19 cellular contexts compared by ENCODE assay signal in genomic region chr6:107616776-107617175, GRCh38.
DNase-seq lines count a peak whose midpoint lies in the region; ATAC-seq, FAIRE-seq and TF ChIP-seq lines count a peak whose summit lies in the region.
"Had no signal": no experiment of that assay in that cellular context is flagged by ENCODE, and none has a peak within 500 bp of the region (broad histone marks: within the 10 kb centered on the region; RNA-seq: fewer than 3 reads in every experiment).

No MANE protein-coding gene starts in this region.

- no peak for FAIRE-seq in astrocyte (lab: Jason Lieb, UNC)

- H3K14ac ChIP-seq in mesenchymal stem cell (ENCODE audit: low read length in 2 of 2), result no peak overlapping the region

- no peak for TF ChIP-seq POLR2A in stomach (IDR thresholded peaks at IDR 0.05)

- no peak overlapping the region for H3K18ac ChIP-seq in mesenchymal stem cell (ENCODE audit: low read depth in 1 of 2, low read length in 2 of 2)

- peak overlapping the region; percentile 89 for H3K27ac ChIP-seq in KOPT-K1 (ENCODE audit: low read depth, low read length, poor library complexity, severe bottlenecking)
- H3K27ac ChIP-seq in astrocyte (ENCODE audit: low read depth, low read length), result no peak overlapping the region
- no peak overlapping the region for H3K27ac ChIP-seq in mesenchymal stem cell (ENCODE audit: low read length, poor library complexity, severe bottlenecking)
- H3K27ac ChIP-seq in stomach, result no peak overlapping the region
- H3K27ac ChIP-seq: heart left ventricle, thyroid gland had no signal

- H2BK120ac ChIP-seq in mesenchymal stem cell (ENCODE audit: low read depth, low read length), result no peak overlapping the region

- H2BK12ac ChIP-seq in mesenchymal stem cell (ENCODE audit: low read length in 2 of 2), result no peak overlapping the region

- no peaks in the 10 kb centered on the region for H3K79me1 ChIP-seq in mesenchymal stem cell (replicated peaks; ENCODE audit: low read length, poor library complexity, severe bottlenecking)

- H3K27me3 ChIP-seq in BE2C (no peaks in the 10 kb centered on the region), astrocyte (ENCODE audit: insufficient read depth, low read length) (peaks cover 2% of the 10 kb centered on the region), mesenchymal stem cell (ENCODE audit: control insufficient read depth in 1 of 2, insufficient read depth in 1 of 2, low read length in 2 of 2) (no peaks in the 10 kb centered on the region), stomach (no peaks in the 10 kb centered on the region)
- H3K27me3 ChIP-seq: heart left ventricle, thyroid gland had no signal

- H3K4me3 ChIP-seq in BE2C (ENCODE audit: low read depth, low read length), result no peak overlapping the region
- H3K4me3 ChIP-seq in astrocyte (ENCODE audit: insufficient read depth, low read depth, low read length), result no peak overlapping the region
- H3K4me3 ChIP-seq in mesenchymal stem cell (ENCODE audit: insufficient read depth in 1 of 2, low read depth in 1 of 2, low read length in 2 of 2), result no peak overlapping the region
- H3K4me3 ChIP-seq in stomach, result no peak overlapping the region
- H3K4me3 ChIP-seq: heart left ventricle, thyroid gland had no signal

- H2BK15ac ChIP-seq in mesenchymal stem cell (ENCODE audit: low read depth, poor library complexity, severe bottlenecking), result no peak overlapping the region

- CTCF ChIA-PET in Calu3 (lab: Charles Lee), result no interaction called here

- H2BK5ac ChIP-seq in mesenchymal stem cell (ENCODE audit: low read depth, low read length, poor library complexity, severe bottlenecking), result no peak overlapping the region

- H3K4me1 Mint-ChIP-seq in astrocyte (ENCODE audit: low read depth, unreplicated experiment) (peaks cover 17% of the 10 kb centered on the region), Calu3 (ENCODE audit: low read depth, unreplicated experiment) (peaks cover 18% of the 10 kb centered on the region)

- H3K36me3 Mint-ChIP-seq in astrocyte (ENCODE audit: low read depth, unreplicated experiment), result no peaks in the 10 kb centered on the region
- no peaks in the 10 kb centered on the region for H3K36me3 Mint-ChIP-seq in Calu3 (ENCODE audit: insufficient read depth, unreplicated experiment)
- H3K36me3 Mint-ChIP-seq: natural killer cell treated with Interleukin-12 subunit alpha and Interleukin-12 subunit beta and Interleukin-15 and Interleukin-18, amount 100 ng/mL, for 72 hours had no signal

- no peaks in the 10 kb centered on the region for H4K20me1 ChIP-seq in astrocyte (ENCODE audit: insufficient read depth, low read length)

- TF ChIP-seq CTCF in BE2C (IDR thresholded peaks at IDR 0.05; ENCODE audit: low read depth, low read length) (no peak), astrocyte (IDR thresholded peaks at IDR 0.05; ENCODE audit: insufficient read depth, low read depth, low read length) (no peak), Calu3 (IDR thresholded peaks at IDR 0.05; ENCODE audit: unreplicated experiment) (no peak), stomach (IDR thresholded peaks at IDR 0.05) (no peak)

- peak overlapping the region in 1 of 2 experiments; percentile 56 for H3K23ac ChIP-seq in mesenchymal stem cell (ENCODE audit: low read length in 2 of 2)

- peak overlapping the region; percentile 43 for H3K4me2 ChIP-seq in astrocyte (ENCODE audit: low read length)
- no peak overlapping the region for H3K4me2 ChIP-seq in mesenchymal stem cell (ENCODE audit: low read length, poor library complexity, severe bottlenecking)

- H4K8ac ChIP-seq in mesenchymal stem cell (ENCODE audit: low read length), result no peak overlapping the region

- H2AK5ac ChIP-seq in mesenchymal stem cell (ENCODE audit: low read length, severe bottlenecking), result no peak overlapping the region

- intact Hi-C loops in Calu3 (cut with micrococcal nuclease; ENCODE audit: unreplicated experiment), result no loop called here
- intact Hi-C loops in stomach (cut with DNase I; ENCODE audit: low total_unique reads), result no loop called here

- 82% methylated on average over 7 of the region's 9 CpGs for WGBS in mesenchymal stem cell
- WGBS in stomach, 5 donors, result 86 to 92% (median 92%) methylated on average over 9 of the region's 9 CpGs

- H3K9ac ChIP-seq in astrocyte (ENCODE audit: low read length), result no peak overlapping the region
- no peak overlapping the region for H3K9ac ChIP-seq in mesenchymal stem cell (ENCODE audit: low read length)

- H3K27me3 Mint-ChIP-seq in astrocyte (ENCODE audit: low read depth, unreplicated experiment), result no peaks in the 10 kb centered on the region
- H3K27me3 Mint-ChIP-seq in Calu3 (ENCODE audit: unreplicated experiment), result no peaks in the 10 kb centered on the region

- H3K36me3 ChIP-seq in BE2C (no peaks in the 10 kb centered on the region), KOPT-K1 (ENCODE audit: insufficient read depth, low read length) (no peaks in the 10 kb centered on the region), astrocyte (ENCODE audit: insufficient read depth, low read length) (no peaks in the 10 kb centered on the region), mesenchymal stem cell (ENCODE audit: control insufficient read depth in 1 of 2, insufficient read depth in 2 of 2, low read depth in 1 of 2, low read length in 2 of 2) (peaks cover 0 to 4% of the 10 kb centered on the region in 2 experiments), stomach (no peaks in the 10 kb centered on the region)
- H3K36me3 ChIP-seq: heart left ventricle, thyroid gland had no signal

- no peak overlapping the region for H3K4ac ChIP-seq in mesenchymal stem cell (ENCODE audit: low read depth in 1 of 2, low read length in 2 of 2)

- H3K9me3 Mint-ChIP-seq in astrocyte (ENCODE audit: unreplicated experiment), result no peaks in the 10 kb centered on the region
- H3K9me3 Mint-ChIP-seq in Calu3 (ENCODE audit: low read depth, unreplicated experiment), result no peaks in the 10 kb centered on the region
- H3K9me3 Mint-ChIP-seq: natural killer cell treated with Interleukin-12 subunit alpha and Interleukin-12 subunit beta and Interleukin-15 and Interleukin-18, amount 100 ng/mL, for 72 hours had no signal

- H3K27ac Mint-ChIP-seq in astrocyte (ENCODE audit: unreplicated experiment), result no peak overlapping the region
- H3K27ac Mint-ChIP-seq in Calu3 (ENCODE audit: unreplicated experiment), result no peak overlapping the region
- H3K27ac Mint-ChIP-seq: natural killer cell treated with Interleukin-12 subunit alpha and Interleukin-12 subunit beta and Interleukin-15 and Interleukin-18, amount 100 ng/mL, for 72 hours had no signal

- H3K4me1 ChIP-seq in BE2C (peaks cover 11% of the 10 kb centered on the region; the same call in 1 of the 2 replicates), astrocyte (ENCODE audit: insufficient read depth, low read length) (no peaks in the 10 kb centered on the region), mesenchymal stem cell (ENCODE audit: control insufficient read depth, insufficient read depth, low read depth, low read length) (peaks cover 7% of the 10 kb centered on the region), stomach (peaks cover 0 to 16% (median 5%) of the 10 kb centered on the region in 4 donors)

- H3K9me3 ChIP-seq in BE2C (no peaks in the 10 kb centered on the region), KOPT-K1 (ENCODE audit: insufficient read depth, low read length, poor library complexity, severe bottlenecking) (no peaks in the 10 kb centered on the region), astrocyte (ENCODE audit: insufficient read depth, low read depth, low read length) (no peaks in the 10 kb centered on the region), mesenchymal stem cell (ENCODE audit: control insufficient read depth, low read length) (no peaks in the 10 kb centered on the region), stomach (no peaks in the 10 kb centered on the region)
- H3K9me3 ChIP-seq: heart left ventricle, thyroid gland had no signal

- H3K4me3 Mint-ChIP-seq in astrocyte (ENCODE audit: unreplicated experiment) (no peak overlapping the region), Calu3 (ENCODE audit: low read depth, unreplicated experiment) (no peak overlapping the region)
- H3K4me3 Mint-ChIP-seq: natural killer cell treated with Interleukin-12 subunit alpha and Interleukin-12 subunit beta and Interleukin-15 and Interleukin-18, amount 100 ng/mL, for 72 hours had no signal

- TF ChIP-seq EP300 in stomach (IDR thresholded peaks at IDR 0.05), result no peak

- BruUV-seq in Calu3 (replicated peaks; lab: Mats Ljungman, UMichigan), result no TSS peak

- H3K79me2 ChIP-seq in astrocyte (ENCODE audit: insufficient read depth, low read length), result no peaks in the 10 kb centered on the region

- peak overlapping the region; percentile 53 for H4K91ac ChIP-seq in mesenchymal stem cell (ENCODE audit: low read length)

- peak overlapping the region; percentile 54 for H2AFZ ChIP-seq in astrocyte (ENCODE audit: low read depth, low read length)
- no peak overlapping the region for H2AFZ ChIP-seq in mesenchymal stem cell (ENCODE audit: low read depth, low read length)

- DNase-seq in BE2C, result peak; percentile 68
- no peak for DNase-seq in astrocyte (ENCODE audit: low read depth)
- no peak for DNase-seq in mesenchymal stem cell
- no peak for DNase-seq in Calu3
- no peak for DNase-seq in DMS 273 treated with DMSO at 0.1 percent for 48 hours (lab: John Stamatoyannopoulos, UW)
- DNase-seq in stomach, result no peak
- DNase-seq: ACHN; activated CD4-positive, CD25-positive, alpha-beta regulatory T cell; activated effector memory CD4-positive, alpha-beta T cell treated with anti-CD3 and anti-CD28 coated beads, Interleukin-2, amount 50 U/mL, for 16 hours; effector memory CD4-positive, alpha-beta T cell; heart left ventricle; NCI-H1436 treated with DMSO at 0.1 percent for 48 hours; NCI-H446 treated with DMSO at 0.1 percent for 48 hours; SHP77 treated with DMSO at 0.1 percent for 48 hours; T-helper 2 cell; thyroid gland had no signal

- no peak for ATAC-seq in HG03097 (IDR thresholded peaks at IDR 0.05; ENCODE audit: low FRiP score, unreplicated experiment)
- ATAC-seq: heart left ventricle; natural killer cell treated with Interleukin-12 subunit alpha and Interleukin-12 subunit beta and Interleukin-15 and Interleukin-18, amount 100 ng/mL, for 72 hours had no signal
